Comparison of ENCODE assay signal across 12 cellular contexts in the genomic region with DNA sequence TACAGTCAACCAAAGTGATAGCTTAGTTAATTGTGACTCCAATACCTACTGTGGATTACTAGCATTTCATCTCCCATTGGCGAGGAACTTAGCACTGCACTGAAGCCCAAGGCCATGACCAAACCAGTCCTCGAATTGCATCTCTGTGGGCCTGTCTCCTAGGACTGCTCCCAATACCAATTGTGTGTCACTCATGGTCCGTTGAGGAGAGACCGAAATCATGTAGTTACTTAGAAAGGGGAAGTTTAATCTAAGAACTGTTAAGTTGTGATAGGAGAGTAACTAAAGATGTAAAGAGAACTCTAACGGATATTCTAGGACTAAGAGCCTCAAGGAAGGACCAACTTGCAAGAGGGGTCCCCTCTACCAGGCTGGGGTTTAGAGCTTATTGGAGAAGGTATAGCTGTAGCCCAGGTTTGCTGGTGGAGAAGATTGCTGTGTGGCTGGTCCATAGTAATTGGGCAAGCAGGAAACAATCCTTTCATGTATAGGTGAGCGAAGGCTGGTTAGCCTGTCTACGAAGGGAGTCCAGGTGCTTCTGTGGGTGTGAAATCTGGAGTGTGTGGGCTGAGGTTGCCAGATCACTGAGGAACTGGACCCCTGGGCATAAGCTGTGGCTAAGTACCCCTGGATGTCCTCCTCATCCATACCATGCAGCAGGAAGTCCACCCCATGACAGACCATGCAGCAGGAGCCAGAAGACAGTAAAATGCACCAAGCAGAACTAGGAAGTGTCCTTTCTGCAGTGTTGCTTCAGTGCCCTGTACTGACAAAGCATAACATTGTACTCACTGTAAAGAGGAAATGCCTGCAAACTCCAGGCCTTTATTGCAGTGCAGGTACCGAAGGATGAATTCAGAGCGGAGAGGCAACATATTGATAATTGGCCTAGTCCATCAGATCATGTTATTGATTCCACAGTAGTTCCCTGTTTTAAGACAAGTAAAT. TPM values are rescaled to one million over a fixed set of nuclear protein-coding genes. Genes with fewer than 3 reads are reported as not detected.
DNase-seq lines count a peak whose midpoint lies in the region; ATAC-seq and TF ChIP-seq lines count a peak whose summit lies in the region.
"Had no signal": no experiment of that assay in that cellular context is flagged by ENCODE, and none has a peak within 500 bp of the region (broad histone marks: within the 10 kb centered on the region; RNA-seq: fewer than 3 reads in every experiment).

No MANE protein-coding gene starts in this region.

- intact Hi-C loops in naive thymus-derived CD4-positive, alpha-beta T cell (cut with micrococcal nuclease): no loop called here

- H3K9me3 Mint-ChIP-seq in activated CD8-positive, alpha-beta T cell treated with anti-CD3 and anti-CD28 coated beads, Interleukin-2, amount 10 ng/mL, durations not matched to agents 7 days and 5 days (ENCODE audit: insufficient read depth): no peaks in the 10 kb centered on the region
- H3K9me3 Mint-ChIP-seq in naive thymus-derived CD4-positive, alpha-beta T cell: peaks cover 0 to 2% (median 0%) of the 10 kb centered on the region in 11 donors
- H3K9me3 Mint-ChIP-seq in type B pancreatic cell: no peaks in the 10 kb centered on the region

- CTCF ChIA-PET in activated CD8-positive, alpha-beta T cell treated with anti-CD3 and anti-CD28 coated beads, Interleukin-2, amount 10 ng/mL, durations not matched to agents 7 days and 5 days (lab: Charles Lee): no interaction called here
- CTCF ChIA-PET in naive thymus-derived CD4-positive, alpha-beta T cell (lab: Charles Lee): interaction anchor here (0.5 kb wide), 1 partner anchor 1164 kb away, joined by 3 read pairs; no protein-coding TSS in a partner anchor

- no peaks in the 10 kb centered on the region for H3K9me3 ChIP-seq in naive thymus-derived CD4-positive, alpha-beta T cell (ENCODE audit: control insufficient read depth in 2 of 3, low read length in 3 of 3)
- H3K9me3 ChIP-seq: breast epithelium had no signal

- no peaks in the 10 kb centered on the region for H3K27me3 Mint-ChIP-seq in activated CD8-positive, alpha-beta T cell treated with anti-CD3 and anti-CD28 coated beads, Interleukin-2, amount 10 ng/mL, durations not matched to agents 7 days and 5 days (ENCODE audit: low read depth)
- no peaks in the 10 kb centered on the region for H3K27me3 Mint-ChIP-seq in naive thymus-derived CD4-positive, alpha-beta T cell
- no peaks in the 10 kb centered on the region for H3K27me3 Mint-ChIP-seq in type B pancreatic cell

- POLR2A ChIA-PET in activated CD8-positive, alpha-beta T cell treated with anti-CD3 and anti-CD28 coated beads, Interleukin-2, amount 10 ng/mL, durations not matched to agents 7 days and 5 days (lab: Charles Lee): interaction anchor here (1.6 kb wide), 1 partner anchor 31 kb away, joined by 5 read pairs; a partner anchor contains a TSS
- POLR2A ChIA-PET in naive thymus-derived CD4-positive, alpha-beta T cell (lab: Charles Lee): no interaction called here

- H3K27me3 ChIP-seq in naive thymus-derived CD4-positive, alpha-beta T cell (ENCODE audit: control insufficient read depth in 2 of 2, insufficient read depth in 2 of 2, low read length in 2 of 2): no peaks in the 10 kb centered on the region
- no peaks in the 10 kb centered on the region for H3K27me3 ChIP-seq in foreskin keratinocyte
- H3K27me3 ChIP-seq: breast epithelium had no signal

- no peak overlapping the region for H3K4me3 ChIP-seq in naive thymus-derived CD4-positive, alpha-beta T cell (ENCODE audit: low read length)
- H3K4me3 ChIP-seq: breast epithelium had no signal

- peak; percentile 35 for ATAC-seq in GM18868 (IDR thresholded peaks at IDR 0.05; ENCODE audit: unreplicated experiment)
- ATAC-seq in activated CD8-positive, alpha-beta T cell treated with anti-CD3 and anti-CD28 coated beads, Interleukin-2, amount 10 ng/mL, durations not matched to agents 7 days and 5 days: no peak
- peak; percentile 75 for ATAC-seq in naive thymus-derived CD4-positive, alpha-beta T cell
- ATAC-seq in foreskin keratinocyte: no peak

- peaks cover 0 to 22% (median 1%) of the 10 kb centered on the region in 3 experiments for H3K36me3 ChIP-seq in naive thymus-derived CD4-positive, alpha-beta T cell (ENCODE audit: control insufficient read depth in 2 of 3, insufficient read depth in 3 of 3, low read length in 3 of 3)
- H3K36me3 ChIP-seq: breast epithelium had no signal

- H3K36me3 Mint-ChIP-seq in activated CD8-positive, alpha-beta T cell treated with anti-CD3 and anti-CD28 coated beads, Interleukin-2, amount 10 ng/mL, durations not matched to agents 7 days and 5 days (ENCODE audit: low read depth): peaks cover 26% of the 10 kb centered on the region
- peaks cover 5 to 58% (median 36%) of the 10 kb centered on the region in 5 donors for H3K36me3 Mint-ChIP-seq in naive thymus-derived CD4-positive, alpha-beta T cell
- peaks cover 15% of the 10 kb centered on the region for H3K36me3 Mint-ChIP-seq in type B pancreatic cell

- peaks cover 26% of the 10 kb centered on the region for H3K4me1 Mint-ChIP-seq in activated CD8-positive, alpha-beta T cell treated with anti-CD3 and anti-CD28 coated beads, Interleukin-2, amount 10 ng/mL, durations not matched to agents 7 days and 5 days (ENCODE audit: low read depth)
- peaks cover 28 to 58% (median 51%) of the 10 kb centered on the region in 7 donors for H3K4me1 Mint-ChIP-seq in naive thymus-derived CD4-positive, alpha-beta T cell
- peaks cover 6% of the 10 kb centered on the region for H3K4me1 Mint-ChIP-seq in type B pancreatic cell (ENCODE audit: unreplicated experiment)

- H3K27ac ChIP-seq in naive thymus-derived CD4-positive, alpha-beta T cell (ENCODE audit: low read depth, low read length): no peak overlapping the region
- no peak overlapping the region for H3K27ac ChIP-seq in foreskin keratinocyte
- H3K27ac ChIP-seq: breast epithelium had no signal

- peaks cover 11 to 13% of the 10 kb centered on the region in 2 donors for H3K4me1 ChIP-seq in naive thymus-derived CD4-positive, alpha-beta T cell (ENCODE audit: control insufficient read depth in 2 of 2, insufficient read depth in 2 of 2, low read length in 2 of 2)
- H3K4me1 ChIP-seq in foreskin keratinocyte: no peaks in the 10 kb centered on the region

- TF ChIP-seq CTCF in type B pancreatic cell (conservative IDR thresholded peaks at IDR 0.05) (no peak), foreskin keratinocyte (conservative IDR thresholded peaks at IDR 0.05) (no peak)

- peak overlapping the region; percentile 76 for H3K27ac Mint-ChIP-seq in activated CD8-positive, alpha-beta T cell treated with anti-CD3 and anti-CD28 coated beads, Interleukin-2, amount 10 ng/mL, durations not matched to agents 7 days and 5 days
- peak overlapping the region in 8 of 9 donors; percentile 0 to 84 (median 36) for H3K27ac Mint-ChIP-seq in naive thymus-derived CD4-positive, alpha-beta T cell
- H3K27ac Mint-ChIP-seq in type B pancreatic cell: no peak overlapping the region

- no peak overlapping the region for H3K4me3 Mint-ChIP-seq in activated CD8-positive, alpha-beta T cell treated with anti-CD3 and anti-CD28 coated beads, Interleukin-2, amount 10 ng/mL, durations not matched to agents 7 days and 5 days
- H3K4me3 Mint-ChIP-seq in naive thymus-derived CD4-positive, alpha-beta T cell: peak overlapping the region in 4 of 10 donors; percentile 7 to 59 (median 24)
- H3K4me3 Mint-ChIP-seq in type B pancreatic cell: no peak overlapping the region

- DNase-seq in Kasumi-1 (lab: John Stamatoyannopoulos, UW) (peak; percentile 64 to 83), NCI-H2029 (lab: John Stamatoyannopoulos, UW) (no peak), NCI-H2171 treated with DMSO at 0.1 percent for 48 hours (lab: John Stamatoyannopoulos, UW) (no peak), type B pancreatic cell (ENCODE audit: extremely low spot score, unreplicated experiment) (no peak), foreskin keratinocyte (no peak)
- DNase-seq in activated CD8-positive, alpha-beta T cell treated with anti-CD3 and anti-CD28 coated beads, Interleukin-2, amount 10 ng/mL, durations not matched to agents 7 days and 5 days: no peak
- DNase-seq in naive thymus-derived CD4-positive, alpha-beta T cell: no peak
- DNase-seq: DMS 273 treated with DMSO at 0.1 percent for 48 hours; NCI-H1930; NK-92 treated with Interleukin-12 subunit alpha and Interleukin-12 subunit beta, amount 100 ng/mL, for 24 hours had no signal

RNA-seq across cellular contexts. Expression of a gene that starts 30.8 kb away (rescaled TPM):
- total RNA-seq in activated CD8-positive, alpha-beta T cell treated with anti-CD3 and anti-CD28 coated beads, Interleukin-2, amount 10 ng/mL, durations not matched to agents 7 days and 5 days: 10 to 100 TPM; 17.4 to 17.8 TPM
- total RNA-seq in naive thymus-derived CD4-positive, alpha-beta T cell: 10 to 100 TPM; 13.9 to 33.0 (median 22.7) TPM
- 10 to 100 TPM; 11.3 to 14.8 TPM for polyA plus RNA-seq in naive thymus-derived CD4-positive, alpha-beta T cell
- total RNA-seq in type B pancreatic cell (ENCODE audit: low replicate concordance) (26.4 and 29.0 TPM in 2 replicates), foreskin keratinocyte (39.0 and 48.8 TPM in 2 replicates)
- 10.8 and 11.8 TPM in 2 replicates for polyA plus RNA-seq in foreskin keratinocyte

Comparison
In these comparisons a context has a peak if more than half of its experiments do, and no peak if none do; other contexts are left out.
1. ATAC-seq: peak in GM18868 (single experiment) and naive thymus-derived CD4-positive, alpha-beta T cell (single experiment); none in activated CD8-positive, alpha-beta T cell treated with anti-CD3 and anti-CD28 coated beads, Interleukin-2, amount 10 ng/mL, durations not matched to agents 7 days and 5 days (single experiment) and foreskin keratinocyte (single experiment).
2. DNase-seq: peak in Kasumi-1 (2 of 2); none in activated CD8-positive, alpha-beta T cell treated with anti-CD3 and anti-CD28 coated beads, Interleukin-2, amount 10 ng/mL, durations not matched to agents 7 days and 5 days (single experiment), naive thymus-derived CD4-positive, alpha-beta T cell (0 of 9), NCI-H2029 (single experiment), NCI-H2171 treated with DMSO at 0.1 percent for 48 hours (single experiment), type B pancreatic cell (single experiment) and foreskin keratinocyte (0 of 2).